ENCODE assay signal across 10 cellular contexts in the genomic region with DNA sequence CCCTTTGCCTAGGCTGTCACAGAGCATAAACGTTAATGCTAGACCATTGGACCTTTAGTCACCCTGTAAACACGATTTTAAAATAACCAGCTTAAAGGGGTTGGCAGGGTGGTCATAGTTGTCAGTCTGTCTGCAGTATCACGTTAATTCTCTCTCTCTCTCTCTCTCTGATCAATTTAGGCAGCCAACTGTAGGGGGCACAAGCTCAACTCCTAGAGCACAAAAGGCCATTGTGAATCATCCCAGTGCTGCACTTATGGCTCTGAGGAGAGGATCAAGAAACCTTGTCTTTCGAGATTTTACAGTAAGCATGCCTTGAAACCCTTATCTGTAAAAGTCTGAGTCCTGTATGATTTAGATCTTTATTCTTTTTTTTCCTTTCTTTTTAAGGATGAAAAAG.
DNase-seq lines count a peak whose midpoint lies in the region; ATAC-seq, FAIRE-seq and TF ChIP-seq lines count a peak whose summit lies in the region.
"Had no signal": no experiment of that assay in that cellular context is flagged by ENCODE, and none has a peak within 500 bp of the region (broad histone marks: within the 10 kb centered on the region; RNA-seq: fewer than 3 reads in every experiment).

No MANE protein-coding gene starts in this region.

- ATAC-seq in CD4-positive, alpha-beta T cell (ENCODE audit: poor library complexity) = no peak
- ATAC-seq in GM19397 (IDR thresholded peaks at IDR 0.05; ENCODE audit: unreplicated experiment) = no peak

- H3K4ac ChIP-seq in H1 (replicated peaks; ENCODE audit: insufficient read length, low read depth, low read length) = no peak overlapping the region

- no peak overlapping the region for H4K5ac ChIP-seq in H1 (ENCODE audit: insufficient read length, low read depth, low read length)

- intact Hi-C loops in CD4-positive, alpha-beta T cell (cut with DNase I, micrococcal nuclease) = no loop called here

- POLR2A ChIA-PET in H1 (lab: Charles Lee; ENCODE audit: partially characterized antibody) (no interaction called here), RWPE1 (lab: Yijun Ruan, JAX; ENCODE audit: low non-redundant PET) (no interaction called here)
- POLR2A ChIA-PET in CD4-positive, alpha-beta T cell (lab: Charles Lee) = interaction anchor here (0.6 to 0.7 kb wide), 2 partner anchors 165 to 311 kb away, joined by 3 read pairs; no protein-coding TSS in a partner anchor

- H4K8ac ChIP-seq in H1 (ENCODE audit: extremely low read depth, insufficient read depth, low read length) = no peak overlapping the region

- FAIRE-seq in H1 (lab: Jason Lieb, UNC) = peak; percentile 73
- FAIRE-seq: TTC549 had no signal

- no peaks in the 10 kb centered on the region for H3K9me3 ChIP-seq in H1 (ENCODE audit: insufficient read depth in 2 of 2, low read depth in 1 of 2, low read length in 1 of 2)
- no peaks in the 10 kb centered on the region for H3K9me3 ChIP-seq in neural progenitor cell (ENCODE audit: low read depth)
- H3K9me3 ChIP-seq in CD4-positive, alpha-beta T cell (ENCODE audit: control insufficient read depth, low read length) = no peaks in the 10 kb centered on the region

- no peak overlapping the region for H3K4me3 Mint-ChIP-seq in neural progenitor cell
- H3K4me3 Mint-ChIP-seq in CD4-positive, alpha-beta T cell = no peak overlapping the region

- H4K20me1 ChIP-seq in H1 (replicated peaks in 1 of 2; ENCODE audit: control insufficient read depth in 1 of 2, insufficient read depth in 2 of 2, low read length in 2 of 2) (peaks cover 0 to 1% of the 10 kb centered on the region in 2 experiments), neural progenitor cell (ENCODE audit: low read depth) (no peaks in the 10 kb centered on the region)

- H3K9ac ChIP-seq in H1 (replicated peaks in 1 of 4; ENCODE audit: extremely low read depth in 1 of 4, low read depth in 3 of 4, low read length in 3 of 4) (no peak overlapping the region), neural progenitor cell (no peak overlapping the region)

- no peak overlapping the region for H4K91ac ChIP-seq in H1 (replicated peaks; ENCODE audit: insufficient read length, low read length)

- no peaks in the 10 kb centered on the region for H3K79me1 ChIP-seq in H1 (ENCODE audit: low read depth, low read length)

- no peak overlapping the region for H2BK5ac ChIP-seq in H1 (ENCODE audit: low read depth, low read length)

- no peak overlapping the region for H2BK20ac ChIP-seq in H1 (ENCODE audit: low read length)

- H3K9me3 Mint-ChIP-seq in neural progenitor cell = no peaks in the 10 kb centered on the region
- H3K9me3 Mint-ChIP-seq in CD4-positive, alpha-beta T cell = no peaks in the 10 kb centered on the region

- no peaks in the 10 kb centered on the region for H3K27me3 ChIP-seq in H1 (replicated peaks in 1 of 4; ENCODE audit: control insufficient read depth in 3 of 4, extremely low read depth in 1 of 4, insufficient read depth in 3 of 4, low read length in 3 of 4)
- no peaks in the 10 kb centered on the region for H3K27me3 ChIP-seq in neural progenitor cell
- H3K27me3 ChIP-seq in CD4-positive, alpha-beta T cell (ENCODE audit: control insufficient read depth, insufficient read depth, low read length) = no peaks in the 10 kb centered on the region

- no peak for TF ChIP-seq EP300 in H1 (IDR thresholded peaks at IDR 0.05; ENCODE audit: borderline replicate concordance in 1 of 2, low read depth in 2 of 2, low read length in 2 of 2)

- WGBS in H1 (ENCODE audit: extremely low coverage in 1 of 2, insufficient coverage in 1 of 2, insufficient read length in 1 of 2, insufficient replicate concordance in 2 of 2, low coverage in 1 of 2, low lambda C conversion rate in 2 of 2, missing lambda C conversion rate in 1 of 2), 2 experiments = 54% methylated on average over 4 of the region's 4 CpGs; no CpG with 5 or more reads in 1 of the 2 experiments

- H3K4me1 ChIP-seq in H1 (replicated peaks in 1 of 4; ENCODE audit: control insufficient read depth in 3 of 4, insufficient read depth in 4 of 4, low read length in 3 of 4) (no peaks in the 10 kb centered on the region), neural progenitor cell (peaks cover 7% of the 10 kb centered on the region)

- no peaks in the 10 kb centered on the region for H3K27me3 Mint-ChIP-seq in neural progenitor cell (ENCODE audit: insufficient read depth, low read depth)
- no peaks in the 10 kb centered on the region for H3K27me3 Mint-ChIP-seq in CD4-positive, alpha-beta T cell

- no peaks in the 10 kb centered on the region for H3K23me2 ChIP-seq in H1 (ENCODE audit: low read depth, low read length)

- H3K23ac ChIP-seq in H1 (ENCODE audit: insufficient read length) = no peak overlapping the region

- H3K4me1 Mint-ChIP-seq in neural progenitor cell = no peaks in the 10 kb centered on the region
- peaks cover 44% of the 10 kb centered on the region for H3K4me1 Mint-ChIP-seq in CD4-positive, alpha-beta T cell (ENCODE audit: low read depth)

- H2AFZ ChIP-seq in H1 (ENCODE audit: low read length) (no peak overlapping the region), neural progenitor cell (replicated peaks) (no peak overlapping the region)

- H2AK5ac ChIP-seq in H1 (ENCODE audit: low read depth, low read length) = no peak overlapping the region

- no peak overlapping the region for H2BK120ac ChIP-seq in H1 (replicated peaks; ENCODE audit: low read depth, low read length)

- no peak overlapping the region for H2BK15ac ChIP-seq in H1 (ENCODE audit: low read length)

- no peak overlapping the region for H3K56ac ChIP-seq in H1 (replicated peaks; ENCODE audit: insufficient read length, low read depth, low read length)

- TF ChIP-seq CTCF in H1 (IDR thresholded peaks at IDR 0.05; ENCODE audit: control extremely low read depth in 1 of 3, insufficient read depth in 1 of 3, low read depth in 1 of 3, low read length in 3 of 3) (peak in 2 of 3 experiments; percentile 44 to 71; a peak in 3 of 4 replicates), neural progenitor cell (IDR thresholded peaks at IDR 0.05) (peak; percentile 63), RWPE1 (conservative IDR thresholded peaks at IDR 0.05; ENCODE audit: low read depth) (no peak)
- TF ChIP-seq CTCF in CD4-positive, alpha-beta T cell (IDR thresholded peaks at IDR 0.05) = no peak

- CTCF ChIA-PET in H1 (lab: Charles Lee; ENCODE audit: partially characterized antibody) = interaction anchor here (0.6 to 1.7 kb wide), 15 partner anchors 8 to 350 kb away, joined by 3 to 5 read pairs (median 3); no protein-coding TSS in a partner anchor
- CTCF ChIA-PET in RWPE1 (lab: Yijun Ruan, JAX) = interaction anchor here (0.6 kb wide), 1 partner anchor 25 kb away, joined by 6 read pairs; no protein-coding TSS in a partner anchor
- CTCF ChIA-PET in CD4-positive, alpha-beta T cell (lab: Charles Lee) = interaction anchor here (1.3 kb wide), 1 partner anchor 11 kb away, joined by 3 read pairs; no protein-coding TSS in a partner anchor

- H3K4me2 ChIP-seq in H1 (ENCODE audit: insufficient read depth in 1 of 2, low read depth in 2 of 2, low read length in 2 of 2) (no peak overlapping the region), neural progenitor cell (no peak overlapping the region)

- TF ChIP-seq POLR2A in H1 (IDR thresholded peaks at IDR 0.05; ENCODE audit: control extremely low read depth in 1 of 2, low read depth in 2 of 2, low read length in 2 of 2) = no peak

- TF ChIP-seq RAD21 in H1 (IDR thresholded peaks at IDR 0.05 in 1 of 2, conservative IDR thresholded peaks at IDR 0.05 in 1 of 2; ENCODE audit: low read depth in 2 of 2, low read length in 2 of 2) = peak; percentile 48 to 60

- H2BK12ac ChIP-seq in H1 (ENCODE audit: low read depth, low read length) = no peak overlapping the region

- H3K27ac ChIP-seq in H1 (ENCODE audit: low read depth, low read length) (no peak overlapping the region), neural progenitor cell (no peak overlapping the region), RWPE1 (no peak overlapping the region)
- no peak overlapping the region for H3K27ac ChIP-seq in CD4-positive, alpha-beta T cell (ENCODE audit: low read depth, low read length)

- peaks cover 35% of the 10 kb centered on the region for H3K36me3 Mint-ChIP-seq in neural progenitor cell
- H3K36me3 Mint-ChIP-seq in CD4-positive, alpha-beta T cell (ENCODE audit: low read depth) = peaks cover 67% of the 10 kb centered on the region

- H3K14ac ChIP-seq in H1 (ENCODE audit: insufficient read length) = no peak overlapping the region

- no peak overlapping the region for H3K27ac Mint-ChIP-seq in neural progenitor cell
- H3K27ac Mint-ChIP-seq in CD4-positive, alpha-beta T cell = no peak overlapping the region

- DNase-seq in EH (ENCODE audit: low read depth) (peak; percentile 15), LHCN-M2 (ENCODE audit: low read depth) (peak; percentile 44), H1 (ENCODE audit: low read depth in 1 of 2, low spot score in 2 of 2) (no peak), neural progenitor cell (ENCODE audit: low spot score) (peak; percentile 73), NCI-H1436 treated with DMSO at 0.1 percent for 48 hours (lab: John Stamatoyannopoulos, UW) (no peak), RWPE1 (ENCODE audit: low spot score) (no peak)
- no peak for DNase-seq in CD4-positive, alpha-beta T cell
- DNase-seq: effector CD4-positive, alpha-beta T cell had no signal

- H3K4me3 ChIP-seq in H1 (ENCODE audit: extremely low read depth in 1 of 4, insufficient read depth in 2 of 4, low read depth in 3 of 4, low read length in 4 of 4) (no peak overlapping the region), neural progenitor cell (no peak overlapping the region)

- H3F3A ChIP-seq in neural progenitor cell (ENCODE audit: low read depth) = peaks cover 8% of the 10 kb centered on the region

- H3K79me2 ChIP-seq in H1 (ENCODE audit: control insufficient read depth in 1 of 2, insufficient read depth in 2 of 2, low read length in 2 of 2) = no peaks in the 10 kb centered on the region
- H3K79me2 ChIP-seq in neural progenitor cell (ENCODE audit: low read depth) = no peaks in the 10 kb centered on the region

- H3K18ac ChIP-seq in H1 (ENCODE audit: extremely low read depth, low read length) = no peak overlapping the region

- H3K36me3 ChIP-seq in H1 (ENCODE audit: control insufficient read depth in 2 of 4, insufficient read depth in 4 of 4, low read length in 3 of 4) = peaks cover 5 to 48% (median 22%) of the 10 kb centered on the region in 4 experiments; a peak in 7 of 8 replicates
- peaks cover 32% of the 10 kb centered on the region for H3K36me3 ChIP-seq in neural progenitor cell

TF ChIP-seq in H1, 55 proteins besides CTCF, POLR2A, EP300 and RAD21:
- no peak for TF ChIP-seq CBX8 (IDR thresholded peaks at IDR 0.05; ENCODE audit: borderline replicate concordance, low read depth, low read length)
- TF ChIP-seq JUND (IDR thresholded peaks at IDR 0.05; ENCODE audit: low read length) = 0 out of 2 replicates have a peak, but pooled peaks have one; percentile 17
- TF ChIP-seq HDAC2 (IDR thresholded peaks at IDR 0.05; ENCODE audit: borderline replicate concordance in 1 of 2, low read depth in 2 of 2, low read length in 2 of 2) = no peak
- no peak for TF ChIP-seq RXRA (IDR thresholded peaks at IDR 0.05; ENCODE audit: insufficient read depth, low read depth, low read length)

Comparison
In these comparisons a context has a peak if more than half of its experiments do, and no peak if none do; other contexts are left out.
1. DNase-seq: peak in EH (single experiment), LHCN-M2 (single experiment) and neural progenitor cell (single experiment); none in H1 (0 of 2), NCI-H1436 treated with DMSO at 0.1 percent for 48 hours (single experiment), RWPE1 (single experiment) and CD4-positive, alpha-beta T cell (0 of 10).
2. CTCF ChIP-seq: peak in H1 (2 of 3) and neural progenitor cell (single experiment); none in RWPE1 (single experiment) and CD4-positive, alpha-beta T cell (single experiment).